9 cellular contexts compared by ENCODE assay signal in the genomic region with DNA sequence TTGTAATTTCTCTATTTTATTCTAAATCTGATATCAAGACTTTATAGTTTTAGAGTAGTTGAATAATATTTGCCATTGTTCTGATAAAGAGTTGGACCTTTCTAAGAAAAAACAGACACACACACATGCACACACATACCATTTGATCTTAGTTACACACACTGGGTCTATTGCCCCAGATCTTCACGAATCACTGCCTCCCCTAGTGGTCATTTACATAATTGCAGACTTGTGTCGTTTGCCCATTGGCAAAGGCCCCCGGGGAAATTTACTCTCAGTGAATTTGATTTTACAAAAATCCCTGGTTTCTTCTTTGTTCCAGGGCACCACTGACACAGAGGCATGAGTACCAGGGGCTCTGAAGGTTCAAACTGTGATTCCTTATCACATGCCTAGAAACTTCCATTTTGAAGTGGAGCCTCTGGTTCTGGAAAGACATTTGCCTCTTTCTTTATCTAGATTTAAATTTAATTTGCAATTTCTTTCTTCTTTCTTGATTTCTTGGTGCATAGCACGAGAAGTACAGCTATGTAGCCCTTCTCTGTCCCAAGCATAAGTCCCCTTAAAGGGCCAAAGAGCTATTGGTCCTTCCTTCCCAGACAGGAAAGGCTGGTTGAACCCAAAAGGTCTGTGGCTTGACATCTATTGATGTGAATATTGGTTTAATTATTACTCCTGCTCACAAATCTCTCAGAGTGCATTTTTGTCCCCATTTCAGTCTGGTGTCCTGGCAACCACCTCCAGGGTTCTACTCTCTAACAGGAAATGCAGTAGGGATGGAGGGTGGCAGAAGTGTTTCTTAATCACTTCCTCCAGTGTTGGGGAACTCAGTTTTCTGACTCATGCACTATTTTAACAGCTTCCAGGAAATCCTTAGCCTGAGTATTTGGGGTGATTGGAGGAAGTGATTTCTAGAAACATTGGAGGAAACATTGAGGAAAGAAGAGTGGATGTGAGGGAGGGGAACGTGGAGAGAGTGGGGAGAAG. TPM values are rescaled to one million over a fixed set of nuclear protein-coding genes. Genes with fewer than 3 reads are reported as not detected.
DNase-seq lines count a peak whose midpoint lies in the region; ATAC-seq and TF ChIP-seq lines count a peak whose summit lies in the region.
"Had no signal": no experiment of that assay in that cellular context is flagged by ENCODE, and none has a peak within 500 bp of the region (broad histone marks: within the 10 kb centered on the region; RNA-seq: fewer than 3 reads in every experiment).

No MANE protein-coding gene starts in this region.

- no peaks in the 10 kb centered on the region for H3F3A ChIP-seq in Loucy (ENCODE audit: low read depth)

- H3K36me3 ChIP-seq in cardiac muscle cell (no peaks in the 10 kb centered on the region), Loucy (ENCODE audit: insufficient read depth, low read length) (no peaks in the 10 kb centered on the region)

- ATAC-seq in activated T-cell treated with anti-CD3 and anti-CD28 coated beads, Interleukin-2, amount 50 U/mL, for 72 hours (replicated peaks in 1 of 2), result no peak
- no peak for ATAC-seq in GM19035 (IDR thresholded peaks at IDR 0.05; ENCODE audit: unreplicated experiment)
- ATAC-seq in HG03457 (IDR thresholded peaks at IDR 0.05; ENCODE audit: unreplicated experiment), result no peak

- H3K27ac ChIP-seq in cardiac muscle cell, result no peak overlapping the region

- H3K36me3 Mint-ChIP-seq in activated T-cell treated with anti-CD3 and anti-CD28 coated beads, Interleukin-2, amount 50 U/mL, for 72 hours (ENCODE audit: insufficient read depth in 2 of 2), result no peaks in the 10 kb centered on the region

- H3K9me3 ChIP-seq in cardiac muscle cell (ENCODE audit: low read depth) (no peaks in the 10 kb centered on the region), Loucy (ENCODE audit: insufficient read depth, low read depth, low read length) (no peaks in the 10 kb centered on the region)

- H3K27me3 ChIP-seq in cardiac muscle cell (peaks cover 20% of the 10 kb centered on the region), Loucy (ENCODE audit: insufficient read depth, low read length, poor library complexity, severe bottlenecking) (no peaks in the 10 kb centered on the region)

- no peak overlapping the region for H3K4me3 Mint-ChIP-seq in activated T-cell treated with anti-CD3 and anti-CD28 coated beads, Interleukin-2, amount 50 U/mL, for 72 hours
- H3K4me3 Mint-ChIP-seq: dendritic cell treated with granulocyte-macrophage colony-stimulating factor and Interleukin-4, amounts not matched to agents 40 ng/mL and 50 ng/mL, for 4 days had no signal

- peak; percentile 41 to 58 for DNase-seq in cardiac muscle cell (ENCODE audit: low read depth in 1 of 2, low spot score in 1 of 2)
- DNase-seq in cardiac septum (ENCODE audit: low spot score), result no peak
- DNase-seq in activated T-cell treated with anti-CD3 and anti-CD28 coated beads, Interleukin-2, amount 50 U/mL, for 72 hours, result peak; percentile 26 to 42
- DNase-seq in iPS-NIHi7 (ENCODE audit: extremely low spot score), result peak; percentile 66
- DNase-seq in stimulated activated naive CD4-positive, alpha-beta T cell treated with Interleukin-2 at 50 U/mL for 16 hours (lab: John Stamatoyannopoulos, UW), result peak; percentile 1

- H3K79me2 ChIP-seq in Loucy (ENCODE audit: insufficient read depth, low read length), result no peaks in the 10 kb centered on the region

- intact Hi-C loops in cardiac septum (cut with DNase I), result no loop called here

- no peak overlapping the region for H3K27ac Mint-ChIP-seq in activated T-cell treated with anti-CD3 and anti-CD28 coated beads, Interleukin-2, amount 50 U/mL, for 72 hours
- H3K27ac Mint-ChIP-seq: dendritic cell treated with granulocyte-macrophage colony-stimulating factor and Interleukin-4, amounts not matched to agents 40 ng/mL and 50 ng/mL, for 4 days had no signal

- H3K9ac ChIP-seq in Loucy (ENCODE audit: low read depth, low read length, poor library complexity, severe bottlenecking), result no peak overlapping the region

- peaks cover 9% of the 10 kb centered on the region for H3K4me1 Mint-ChIP-seq in activated T-cell treated with anti-CD3 and anti-CD28 coated beads, Interleukin-2, amount 50 U/mL, for 72 hours (ENCODE audit: low read depth)

- H3K4me2 ChIP-seq in Loucy (ENCODE audit: low read depth, low read length, poor library complexity, severe bottlenecking), result no peak overlapping the region

- H4K20me1 ChIP-seq in Loucy (ENCODE audit: insufficient read depth, low read length, poor library complexity, severe bottlenecking), result no peaks in the 10 kb centered on the region

- no peak overlapping the region for H3K4me3 ChIP-seq in cardiac muscle cell
- no peak overlapping the region for H3K4me3 ChIP-seq in Loucy (ENCODE audit: low read length, poor library complexity, severe bottlenecking)

- H3K9me2 ChIP-seq in Loucy (replicated peaks; ENCODE audit: low read depth, low read length), result no peaks in the 10 kb centered on the region

- TF ChIP-seq CTCF in cardiac muscle cell (IDR thresholded peaks at IDR 0.05; ENCODE audit: low read depth, low read length) (peak; percentile 80), Loucy (conservative IDR thresholded peaks at IDR 0.05; ENCODE audit: low read length) (peak; percentile 91)

- H2AFZ ChIP-seq in Loucy (ENCODE audit: low read length), result no peak overlapping the region

- no peaks in the 10 kb centered on the region for H3K4me1 ChIP-seq in cardiac muscle cell (ENCODE audit: low read depth)
- H3K4me1 ChIP-seq in Loucy (ENCODE audit: insufficient read depth, low read length, poor library complexity, severe bottlenecking), result no peaks in the 10 kb centered on the region

- no peaks in the 10 kb centered on the region for H3K9me3 Mint-ChIP-seq in activated T-cell treated with anti-CD3 and anti-CD28 coated beads, Interleukin-2, amount 50 U/mL, for 72 hours

- H3K27me3 Mint-ChIP-seq in activated T-cell treated with anti-CD3 and anti-CD28 coated beads, Interleukin-2, amount 50 U/mL, for 72 hours (ENCODE audit: low read depth), result peaks cover 57% of the 10 kb centered on the region

RNA-seq across cellular contexts. Expression of gene SLC6A11, which starts 32.4 kb away (rescaled TPM):
- total RNA-seq in cardiac muscle cell (0.04 and 0.18 TPM in 2 replicates), cardiac septum (not detected)
- polyA plus RNA-seq in cardiac muscle cell, result not detected in 2 replicates
- not detected for total RNA-seq in activated T-cell treated with anti-CD3 and anti-CD28 coated beads, Interleukin-2, amount 50 U/mL, for 72 hours
